Comparison of ENCODE assay signal across 8 cellular contexts in the genomic region with DNA sequence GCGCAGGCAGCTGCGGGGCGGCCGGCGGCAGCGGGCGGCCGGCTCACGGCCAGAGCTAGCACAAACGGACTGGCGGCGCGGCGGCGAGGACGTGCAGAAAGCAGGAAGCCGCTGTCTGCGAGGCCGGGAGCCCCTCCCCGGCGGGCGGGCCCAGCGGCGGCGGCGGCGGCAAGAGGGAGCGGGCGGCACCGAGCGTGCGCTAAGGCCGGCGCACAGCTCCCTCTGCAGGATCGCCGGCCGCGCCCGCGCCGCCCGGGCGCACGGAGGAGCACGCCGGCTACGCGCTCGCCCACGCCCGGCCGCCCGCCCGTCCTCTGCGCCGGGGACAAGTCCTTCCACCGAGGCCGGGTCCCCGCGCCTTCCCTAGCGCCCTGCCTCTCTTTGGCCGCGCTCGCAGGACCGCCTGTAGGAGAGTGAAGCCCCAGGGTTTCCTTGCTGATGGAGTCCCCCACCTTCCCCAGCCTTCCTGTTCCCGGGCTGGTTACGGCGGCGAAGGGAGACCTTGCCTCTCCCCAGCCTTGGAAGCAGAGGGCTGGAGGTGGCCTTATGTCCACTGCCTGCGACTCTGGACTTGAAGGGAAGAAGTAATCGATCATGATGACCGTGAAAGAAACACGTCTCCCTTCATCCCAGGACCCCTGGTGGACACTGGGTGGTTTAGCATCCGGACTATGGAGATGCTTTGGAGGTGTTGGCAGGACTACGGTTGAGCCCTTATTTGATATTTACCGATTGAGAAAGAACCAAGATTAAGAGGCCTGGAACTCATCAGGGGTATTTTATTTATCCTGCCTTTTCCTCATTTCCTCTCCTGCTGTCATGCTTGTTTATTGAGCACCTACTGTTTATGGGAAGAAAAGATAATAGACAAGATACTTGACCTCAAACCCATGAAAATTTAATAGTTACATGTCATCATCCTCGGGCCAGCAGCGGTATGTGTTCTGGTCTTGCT. TPM values are rescaled to one million over a fixed set of nuclear protein-coding genes. Genes with fewer than 3 reads are reported as not detected.
DNase-seq lines count a peak whose midpoint lies in the region; ATAC-seq, FAIRE-seq and TF ChIP-seq lines count a peak whose summit lies in the region.

A gene (minus strand): TSS at position 102 of the 955 bp plus-strand sequence. CDS start 191 bp downstream, outside the sequence.

- H4K20me1 ChIP-seq in DND-41 (ENCODE audit: insufficient read depth, low read length): peaks cover 35% of the 10 kb centered on the region

- H3K27me3 ChIP-seq in DND-41 (ENCODE audit: insufficient read depth, low read length, poor library complexity) (no peaks in the 10 kb centered on the region), esophagus squamous epithelium (no peaks in the 10 kb centered on the region)

- H3K27ac ChIP-seq in DND-41 (ENCODE audit: low read length): peak within 1 kb of the TSS; percentile 86
- H3K27ac ChIP-seq in esophagus squamous epithelium: peak within 1 kb of the TSS; percentile 85 to 91 (median 88)

- peak in 2 of 4 donors; percentile 57 to 59 for TF ChIP-seq POLR2A in esophagus squamous epithelium (IDR thresholded peaks at IDR 0.05)

- peaks cover 56% of the 10 kb centered on the region for H3K4me1 Mint-ChIP-seq in activated T-cell treated with anti-CD3 and anti-CD28 coated beads, Interleukin-2, amount 50 U/mL, for 72 hours (ENCODE audit: low read depth)
- peaks cover 39 to 48% (median 45%) of the 10 kb centered on the region in 3 donors for H3K4me1 Mint-ChIP-seq in naive B cell
- peaks cover 61% of the 10 kb centered on the region for H3K4me1 Mint-ChIP-seq in stimulated activated effector memory CD8-positive, alpha-beta T cell treated with anti-CD3 and anti-CD28 coated beads, Interleukin-12 subunit alpha, Interleukin-12 subunit beta, amount 100 ng/mL, for 72 hours

- peak; percentile 85 for DNase-seq in DND-41
- DNase-seq in RCC 7860 (ENCODE audit: low spot score): peak; percentile 66
- peak; percentile 90 to 94 for DNase-seq in activated T-cell treated with anti-CD3 and anti-CD28 coated beads, Interleukin-2, amount 50 U/mL, for 72 hours
- DNase-seq in esophagus squamous epithelium (lab: John Stamatoyannopoulos, UW): peak; percentile 29
- peak; percentile 85 for DNase-seq in naive B cell
- peak; percentile 82 to 89 for DNase-seq in stimulated activated effector memory CD8-positive, alpha-beta T cell treated with anti-CD3 and anti-CD28 coated beads, Interleukin-12 subunit alpha, Interleukin-12 subunit beta, amount 100 ng/mL, for 72 hours (ENCODE audit: low spot score in 2 of 2)

- H3K36me3 Mint-ChIP-seq in activated T-cell treated with anti-CD3 and anti-CD28 coated beads, Interleukin-2, amount 50 U/mL, for 72 hours (ENCODE audit: insufficient read depth in 2 of 2): peaks cover 0 to 2% of the 10 kb centered on the region in 2 donors
- no peaks in the 10 kb centered on the region for H3K36me3 Mint-ChIP-seq in naive B cell
- no peaks in the 10 kb centered on the region for H3K36me3 Mint-ChIP-seq in stimulated activated effector memory CD8-positive, alpha-beta T cell treated with anti-CD3 and anti-CD28 coated beads, Interleukin-12 subunit alpha, Interleukin-12 subunit beta, amount 100 ng/mL, for 72 hours

- ATAC-seq in DND-41 (ENCODE audit: insufficient read depth, low read depth): peak; percentile 91
- ATAC-seq in GM21619 (IDR thresholded peaks at IDR 0.05; ENCODE audit: unreplicated experiment): peak; percentile 90
- ATAC-seq in activated T-cell treated with anti-CD3 and anti-CD28 coated beads, Interleukin-2, amount 50 U/mL, for 72 hours (replicated peaks in 1 of 2): peak; percentile 95
- peak; percentile 91 to 93 for ATAC-seq in naive B cell (ENCODE audit: low read depth in 2 of 2)
- peak; percentile 96 for ATAC-seq in stimulated activated effector memory CD8-positive, alpha-beta T cell treated with anti-CD3 and anti-CD28 coated beads, Interleukin-12 subunit alpha, Interleukin-12 subunit beta, amount 100 ng/mL, for 72 hours

- TF ChIP-seq CTCF in DND-41 (IDR thresholded peaks at IDR 0.05; ENCODE audit: borderline replicate concordance, extremely low read depth, low read length, poor library complexity, severe bottlenecking): peak; percentile 89
- peak in 5 of 6 experiments; percentile 47 to 77 (median 72) for TF ChIP-seq CTCF in esophagus squamous epithelium (IDR thresholded peaks at IDR 0.05)

- peak within 1 kb of the TSS; percentile 97 for H3K4me2 ChIP-seq in DND-41 (ENCODE audit: insufficient read depth, low read length)

- peak within 1 kb of the TSS; percentile 100 for H2AFZ ChIP-seq in DND-41 (ENCODE audit: low read depth, low read length)

- TF ChIP-seq EP300 in Ishikawa (IDR thresholded peaks at IDR 0.05; ENCODE audit: borderline replicate concordance): no peak

- FAIRE-seq in RCC 7860 (lab: Jason Lieb, UNC): no peak

- H3K36me3 ChIP-seq in DND-41 (ENCODE audit: insufficient read depth, low read length): no peaks in the 10 kb centered on the region; the same call in 1 of the 2 replicates
- no peaks in the 10 kb centered on the region for H3K36me3 ChIP-seq in esophagus squamous epithelium

- intact Hi-C loops in esophagus squamous epithelium (cut with DNase I): no loop called here

- TF ChIP-seq RAD21 in Ishikawa (IDR thresholded peaks at IDR 0.05; ENCODE audit: low read depth): peak; percentile 40; the same call in 1 of the 2 replicates

- peak within 1 kb of the TSS; percentile 95 to 97 for H3K4me3 ChIP-seq in DND-41 (ENCODE audit: low read depth in 1 of 2, low read length in 2 of 2)
- H3K4me3 ChIP-seq in esophagus squamous epithelium: peak within 1 kb of the TSS; percentile 77 to 98 (median 92)

- peak within 1 kb of the TSS; percentile 92 to 99 for H3K4me3 Mint-ChIP-seq in activated T-cell treated with anti-CD3 and anti-CD28 coated beads, Interleukin-2, amount 50 U/mL, for 72 hours
- H3K4me3 Mint-ChIP-seq in naive B cell: peak within 1 kb of the TSS; percentile 86 to 98 (median 94)
- peak within 1 kb of the TSS; percentile 90 for H3K4me3 Mint-ChIP-seq in stimulated activated effector memory CD8-positive, alpha-beta T cell treated with anti-CD3 and anti-CD28 coated beads, Interleukin-12 subunit alpha, Interleukin-12 subunit beta, amount 100 ng/mL, for 72 hours

- H3K9me3 Mint-ChIP-seq in activated T-cell treated with anti-CD3 and anti-CD28 coated beads, Interleukin-2, amount 50 U/mL, for 72 hours: no peaks in the 10 kb centered on the region
- H3K9me3 Mint-ChIP-seq in naive B cell: no peaks in the 10 kb centered on the region
- no peaks in the 10 kb centered on the region for H3K9me3 Mint-ChIP-seq in stimulated activated effector memory CD8-positive, alpha-beta T cell treated with anti-CD3 and anti-CD28 coated beads, Interleukin-12 subunit alpha, Interleukin-12 subunit beta, amount 100 ng/mL, for 72 hours

- peaks cover 49% of the 10 kb centered on the region for H3K4me1 ChIP-seq in DND-41 (ENCODE audit: insufficient read depth, low read length)
- peaks cover 0 to 40% (median 21%) of the 10 kb centered on the region in 3 donors for H3K4me1 ChIP-seq in esophagus squamous epithelium

- no peaks in the 10 kb centered on the region for H3K9me3 ChIP-seq in DND-41 (ENCODE audit: insufficient read depth, low read length, severe bottlenecking)
- no peaks in the 10 kb centered on the region for H3K9me3 ChIP-seq in esophagus squamous epithelium

- H3K27ac Mint-ChIP-seq in activated T-cell treated with anti-CD3 and anti-CD28 coated beads, Interleukin-2, amount 50 U/mL, for 72 hours: peak within 1 kb of the TSS; percentile 83
- peak within 1 kb of the TSS; percentile 55 to 93 (median 76) for H3K27ac Mint-ChIP-seq in naive B cell
- peak within 1 kb of the TSS; percentile 91 for H3K27ac Mint-ChIP-seq in stimulated activated effector memory CD8-positive, alpha-beta T cell treated with anti-CD3 and anti-CD28 coated beads, Interleukin-12 subunit alpha, Interleukin-12 subunit beta, amount 100 ng/mL, for 72 hours

- peaks cover 50% of the 10 kb centered on the region for H3K79me2 ChIP-seq in DND-41 (ENCODE audit: insufficient read depth, low read length)

- WGBS in esophagus squamous epithelium, 2 donors: 7 to 9% methylated on average over 9 to 18 of the region's 78 CpGs

- H3K27me3 Mint-ChIP-seq in activated T-cell treated with anti-CD3 and anti-CD28 coated beads, Interleukin-2, amount 50 U/mL, for 72 hours (ENCODE audit: low read depth): peaks cover 7% of the 10 kb centered on the region
- peaks cover 8 to 20% (median 12%) of the 10 kb centered on the region in 3 donors for H3K27me3 Mint-ChIP-seq in naive B cell

- H3K9ac ChIP-seq in DND-41 (ENCODE audit: low read depth, low read length): peak within 1 kb of the TSS; percentile 87

TF ChIP-seq in Ishikawa, 13 proteins besides CTCF, POLR2A, EP300 and RAD21:
- TF ChIP-seq, protein P1, sequence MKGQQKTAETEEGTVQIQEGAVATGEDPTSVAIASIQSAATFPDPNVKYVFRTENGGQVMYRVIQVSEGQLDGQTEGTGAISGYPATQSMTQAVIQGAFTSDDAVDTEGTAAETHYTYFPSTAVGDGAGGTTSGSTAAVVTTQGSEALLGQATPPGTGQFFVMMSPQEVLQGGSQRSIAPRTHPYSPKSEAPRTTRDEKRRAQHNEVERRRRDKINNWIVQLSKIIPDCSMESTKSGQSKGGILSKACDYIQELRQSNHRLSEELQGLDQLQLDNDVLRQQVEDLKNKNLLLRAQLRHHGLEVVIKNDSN (IDR thresholded peaks at IDR 0.05): no peak
- TF ChIP-seq, protein P2, sequence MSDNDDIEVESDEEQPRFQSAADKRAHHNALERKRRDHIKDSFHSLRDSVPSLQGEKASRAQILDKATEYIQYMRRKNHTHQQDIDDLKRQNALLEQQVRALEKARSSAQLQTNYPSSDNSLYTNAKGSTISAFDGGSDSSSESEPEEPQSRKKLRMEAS (IDR thresholded peaks at IDR 0.05): no peak
- TF ChIP-seq EGR1 (IDR thresholded peaks at IDR 0.05) (peak; percentile 78), TCF12 (IDR thresholded peaks at IDR 0.05; ENCODE audit: low read depth) (no peak), TAF1 (IDR thresholded peaks at IDR 0.05; ENCODE audit: low read depth) (peak; percentile 58; the same call in 1 of the 2 replicates), CREB1 (IDR thresholded peaks at IDR 0.05; ENCODE audit: low read depth) (no peak)

RNA-seq across cellular contexts. Expression of the gene that starts here (rescaled TPM):
- total RNA-seq in activated T-cell treated with anti-CD3 and anti-CD28 coated beads, Interleukin-2, amount 50 U/mL, for 72 hours: 10 to 100 TPM; 31.6 to 40.0 TPM
- 10 to 100 TPM; 11.9 to 28.0 (median 19.6) TPM for total RNA-seq in esophagus squamous epithelium
- 10 to 100 TPM; 14.0 to 25.8 (median 22.8) TPM for polyA plus RNA-seq in naive B cell (ENCODE audit: low read depth in 6 of 6)

Comparison
In these comparisons a context has a peak if more than half of its experiments do, and no peak if none do; other contexts are left out.
1. Peak in every context shown above with its lines: DNase-seq, ATAC-seq, H3K4me3 ChIP-seq and H3K27ac ChIP-seq.
2. DNase-seq: peak in every context shown above with its lines; median percentile 92 in activated T-cell treated with anti-CD3 and anti-CD28 coated beads, Interleukin-2, amount 50 U/mL, for 72 hours; 86 in stimulated activated effector memory CD8-positive, alpha-beta T cell treated with anti-CD3 and anti-CD28 coated beads, Interleukin-12 subunit alpha, Interleukin-12 subunit beta, amount 100 ng/mL, for 72 hours; 85 in DND-41; 85 in naive B cell; 66 in RCC 7860; 29 in esophagus squamous epithelium.